In genomic region chr3:34568766-34569165, GRCh38 we compare ENCODE assay signal across 25 cellular contexts.
DNase-seq lines count a peak whose midpoint lies in the region; ATAC-seq and TF ChIP-seq lines count a peak whose summit lies in the region.
"Had no signal": no experiment of that assay in that cellular context is flagged by ENCODE, and none has a peak within 500 bp of the region (broad histone marks: within the 10 kb centered on the region; RNA-seq: fewer than 3 reads in every experiment).

No MANE protein-coding gene starts in this region.

- POLR2A ChIA-PET in PC-3 (lab: Charles Lee; ENCODE audit: unreplicated experiment) = no interaction called here

- peaks cover 10% of the 10 kb centered on the region; the same call in 1 of the 2 replicates for H3K4me1 ChIP-seq in HUES48 (ENCODE audit: control insufficient read depth, insufficient read depth, low read length)
- H3K4me1 ChIP-seq in PC-3 (ENCODE audit: insufficient read depth, low read length) = no peaks in the 10 kb centered on the region
- H3K4me1 ChIP-seq: HAP-1 had no signal

- TF ChIP-seq CTCF in PC-3 (conservative IDR thresholded peaks at IDR 0.05; ENCODE audit: low read depth, low read length) (no peak), GM13976 (IDR thresholded peaks at IDR 0.05; ENCODE audit: borderline replicate concordance, control extremely low read depth, extremely low read depth, insufficient read depth, missing control alignments) (no peak)

- no peaks in the 10 kb centered on the region for H3K79me2 ChIP-seq in PC-3 (ENCODE audit: low read length)

- ATAC-seq in PC-3 (peak; percentile 42; the same call in 1 of the 2 replicates), HG02798 (IDR thresholded peaks at IDR 0.05; ENCODE audit: poor library complexity, unreplicated experiment) (no peak)
- ATAC-seq: GM23338 had no signal

- H3K9me2 ChIP-seq in PC-3 (replicated peaks; ENCODE audit: low read length) = no peaks in the 10 kb centered on the region

- H3K9ac ChIP-seq in HUES48 (ENCODE audit: low read depth, low read length) (no peak overlapping the region), PC-3 (ENCODE audit: low read length) (no peak overlapping the region)

- H3K27me3 ChIP-seq in HUES48 (ENCODE audit: control insufficient read depth, insufficient read depth, low read length) (no peaks in the 10 kb centered on the region), PC-3 (ENCODE audit: low read length) (no peaks in the 10 kb centered on the region)

- DNase-seq in PC-3 (no peak), glomerular visceral epithelial cell (ENCODE audit: extremely low spot score) (peak; percentile 0), islet precursor cell (peak; percentile 64), GM13976 (ENCODE audit: low spot score) (no peak)
- no peak for DNase-seq in activated T-cell treated with anti-CD3 and anti-CD28 coated beads, Interleukin-2, amount 50 U/mL, for 48 hours
- DNase-seq: C1 segment of cervical spinal cord; CD4-positive, alpha-beta memory T cell; COR-L47; DMS79 treated with DMSO at 0.1 percent for 48 hours; GF-D8; HFFc6; KBM-7; NCI-H1105 treated with DMSO at 0.1 percent for 48 hours; NCI-H146; NCI-H1930; NCI-H2107; NCI-H524; NCI-H774; SIG-M5 had no signal

- H3K4me3 ChIP-seq in HUES48 (ENCODE audit: low read depth, low read length) (no peak overlapping the region), PC-3 (ENCODE audit: low read length) (no peak overlapping the region)
- H3K4me3 ChIP-seq: GM23338, HAP-1, SK-N-MC had no signal

- H2AFZ ChIP-seq in PC-3 (ENCODE audit: low read length) = no peak overlapping the region

- H3K27ac ChIP-seq in HUES48 (ENCODE audit: low read depth, low read length) (peak overlapping the region; percentile 42), PC-3 (ENCODE audit: low read length) (no peak overlapping the region)
- H3K27ac ChIP-seq: RWPE1, SK-N-MC had no signal

- no peaks in the 10 kb centered on the region for H3K9me3 ChIP-seq in HUES48 (ENCODE audit: control insufficient read depth, insufficient read depth, low read length)
- 0 out of 2 replicates have a peak, but pooled peaks cover 8% of the 10 kb centered on the region for H3K9me3 ChIP-seq in PC-3 (ENCODE audit: low read length)
- H3K9me3 ChIP-seq: HAP-1 had no signal

- intact Hi-C loops in PC-3 (cut with micrococcal nuclease) = no loop called here

- H3K36me3 ChIP-seq in HUES48 (ENCODE audit: control insufficient read depth, insufficient read depth, low read length) (no peaks in the 10 kb centered on the region), PC-3 (ENCODE audit: low read depth, low read length) (no peaks in the 10 kb centered on the region)
- H3K36me3 ChIP-seq: HAP-1 had no signal

- no peaks in the 10 kb centered on the region for H4K20me1 ChIP-seq in PC-3 (ENCODE audit: low read length)

- no peaks in the 10 kb centered on the region for H3F3A ChIP-seq in PC-3 (ENCODE audit: low read length, unreplicated experiment)

- in situ Hi-C loops in GM13976 (cut with MboI; ENCODE audit: low sequenced_read_pairs, unreplicated experiment) = no loop called here

- BruUV-seq in PC-3 (replicated peaks; lab: Mats Ljungman, UMichigan) = no TSS peak

- CTCF ChIA-PET in PC-3 (lab: Charles Lee) = no interaction called here

- H3K4me2 ChIP-seq in PC-3 (ENCODE audit: low read length) = no peak overlapping the region
- H3K4me2 ChIP-seq: GM23338 had no signal

Comparison
In these comparisons a context has a peak if more than half of its experiments do, and no peak if none do; other contexts are left out.
1. DNase-seq: peak in glomerular visceral epithelial cell (single experiment) and islet precursor cell (single experiment); none in PC-3 (single experiment), GM13976 (single experiment) and activated T-cell treated with anti-CD3 and anti-CD28 coated beads, Interleukin-2, amount 50 U/mL, for 48 hours (0 of 2).